1 cellular context compared by ENCODE assay signal in genomic region chr19:51687791-51688664, GRCh38.
TF ChIP-seq lines count a peak whose summit lies in the region.

No MANE protein-coding gene starts in this region.

TF ChIP-seq in H1, 55 proteins besides CTCF, POLR2A, EP300 and RAD21:
- TF ChIP-seq SAP30 (IDR thresholded peaks at IDR 0.05; ENCODE audit: insufficient read depth, insufficient replicate concordance, low read length) (peak; percentile 36), HDAC6 (IDR thresholded peaks at IDR 0.05; ENCODE audit: low read depth, low read length) (no peak), CBX8 (IDR thresholded peaks at IDR 0.05; ENCODE audit: borderline replicate concordance, low read depth, low read length) (no peak), KDM1A (IDR thresholded peaks at IDR 0.05; ENCODE audit: borderline replicate concordance, low read length) (no peak), SIX5 (IDR thresholded peaks at IDR 0.05; ENCODE audit: low read depth, low read length) (no peak), NANOG (IDR thresholded peaks at IDR 0.05; ENCODE audit: insufficient read depth, low read depth, low read length, poor library complexity, severe bottlenecking) (no peak), POU5F1 (IDR thresholded peaks at IDR 0.05; ENCODE audit: low read depth, low read length) (no peak), TAF1 (IDR thresholded peaks at IDR 0.05; ENCODE audit: low read depth, low read length) (no peak), MAFK (IDR thresholded peaks at IDR 0.05; ENCODE audit: low read depth, low read length) (no peak), YY1 (IDR thresholded peaks at IDR 0.05; ENCODE audit: low read depth, low read length) (no peak), SRF (IDR thresholded peaks at IDR 0.05; ENCODE audit: low read depth, low read length) (no peak), TEAD4 (IDR thresholded peaks at IDR 0.05; ENCODE audit: low read depth, low read length) (peak; percentile 59; the same call in 1 of the 2 replicates), ZNF274 (IDR thresholded peaks at IDR 0.05; ENCODE audit: borderline replicate concordance, extremely low read depth, low read length) (no peak), KDM4A (IDR thresholded peaks at IDR 0.05; ENCODE audit: low read depth, low read length, severe bottlenecking) (peak; percentile 18)
